Comparison of ENCODE assay signal across 14 cellular contexts in the genomic region with DNA sequence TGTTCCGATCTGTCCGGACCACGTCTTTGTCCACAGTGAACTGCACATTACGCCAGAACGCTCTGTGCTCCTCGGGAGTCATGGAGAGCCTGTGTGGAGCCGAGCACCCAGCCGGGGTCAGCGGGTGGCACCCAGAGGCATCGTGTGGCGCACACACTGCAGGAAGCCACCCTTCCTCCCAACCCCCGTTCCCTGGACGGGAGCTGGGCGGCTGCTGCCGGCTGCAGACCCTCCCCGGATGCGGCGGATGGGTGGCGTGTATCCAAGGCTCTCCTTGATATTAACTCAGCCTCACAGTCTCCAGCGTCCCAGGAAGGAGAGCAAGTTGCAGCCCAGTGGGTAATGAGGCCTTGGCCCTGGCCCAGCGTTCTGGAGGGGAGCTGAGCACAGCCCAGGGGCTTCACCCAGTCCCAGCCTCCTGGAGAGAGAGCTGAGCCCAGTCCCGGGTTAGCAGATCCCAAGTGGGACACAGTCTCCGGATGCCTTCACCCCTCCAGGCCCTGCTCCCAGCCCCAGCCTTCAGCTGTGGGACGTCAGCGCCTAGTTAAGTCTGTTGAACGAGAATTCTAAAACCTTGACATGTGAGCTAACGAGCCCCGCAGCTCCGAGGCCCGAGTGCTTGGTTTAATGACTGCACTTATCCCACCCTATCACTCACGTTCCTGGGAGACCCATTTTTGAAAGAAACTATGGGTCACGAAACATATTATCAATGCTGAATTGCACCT.
DNase-seq lines count a peak whose midpoint lies in the region; ATAC-seq and TF ChIP-seq lines count a peak whose summit lies in the region.
"Had no signal": no experiment of that assay in that cellular context is flagged by ENCODE, and none has a peak within 500 bp of the region (broad histone marks: within the 10 kb centered on the region; RNA-seq: fewer than 3 reads in every experiment).

No MANE protein-coding gene starts in this region.

- ATAC-seq in left cardiac atrium (no peak), Right ventricle myocardium superior (ENCODE audit: poor library complexity) (no peak), left lobe of liver (no peak), GM19035 (IDR thresholded peaks at IDR 0.05; ENCODE audit: unreplicated experiment) (no peak)
- ATAC-seq: activated CD8-positive, alpha-beta T cell treated with anti-CD3 and anti-CD28 coated beads for 36 hours had no signal

- DNase-seq in left cardiac atrium (peak; percentile 14), Right ventricle myocardium superior (no peak), astrocyte of the spinal cord (ENCODE audit: low read depth, low spot score) (peak; percentile 20), left lobe of liver (ENCODE audit: low spot score) (peak; percentile 41), type B pancreatic cell (ENCODE audit: extremely low spot score, unreplicated experiment) (peak; percentile 66), medulla oblongata (ENCODE audit: extremely low spot score) (no peak), Ammon's horn (ENCODE audit: low spot score) (no peak)
- DNase-seq: activated CD8-positive, alpha-beta T cell treated with anti-CD3 and anti-CD28 coated beads for 36 hours; IMR-90; NK-92 treated with Interleukin-12 subunit alpha and Interleukin-12 subunit beta, amount 100 ng/mL, for 24 hours had no signal

- no peak for TF ChIP-seq CTCF in astrocyte of the spinal cord (IDR thresholded peaks at IDR 0.05; ENCODE audit: low read depth, low read length)
- no peak for TF ChIP-seq CTCF in type B pancreatic cell (conservative IDR thresholded peaks at IDR 0.05)

- no peaks in the 10 kb centered on the region for H3K9me3 Mint-ChIP-seq in type B pancreatic cell
- H3K9me3 Mint-ChIP-seq: activated CD8-positive, alpha-beta T cell treated with anti-CD3 and anti-CD28 coated beads for 36 hours had no signal

- H3K4me3 ChIP-seq in astrocyte of the spinal cord (ENCODE audit: low read depth, low read length), result no peak overlapping the region
- H3K4me3 ChIP-seq: hepatocyte, lung, upper lobe of left lung had no signal

- in situ Hi-C loops in astrocyte of the spinal cord (cut with HindIII; ENCODE audit: low sequenced_read_pairs), result no loop called here

- peak overlapping the region; percentile 77 for H3K4me3 Mint-ChIP-seq in type B pancreatic cell
- H3K4me3 Mint-ChIP-seq: activated CD8-positive, alpha-beta T cell treated with anti-CD3 and anti-CD28 coated beads for 36 hours had no signal

- intact Hi-C loops in left cardiac atrium (cut with DNase I) (no loop called here), Right ventricle myocardium superior (cut with DNase I) (no loop called here)

- H3K27ac Mint-ChIP-seq in type B pancreatic cell, result peak overlapping the region; percentile 35
- H3K27ac Mint-ChIP-seq: activated CD8-positive, alpha-beta T cell treated with anti-CD3 and anti-CD28 coated beads for 36 hours had no signal

- peaks cover 3% of the 10 kb centered on the region for H3K36me3 Mint-ChIP-seq in type B pancreatic cell

- peaks cover 40% of the 10 kb centered on the region for H3K4me1 Mint-ChIP-seq in type B pancreatic cell (ENCODE audit: unreplicated experiment)

- no peaks in the 10 kb centered on the region for H3K27me3 Mint-ChIP-seq in type B pancreatic cell
- H3K27me3 Mint-ChIP-seq: activated CD8-positive, alpha-beta T cell treated with anti-CD3 and anti-CD28 coated beads for 36 hours had no signal

Comparison
In these comparisons a context has a peak if more than half of its experiments do, and no peak if none do; other contexts are left out.
1. DNase-seq: peak in left cardiac atrium (single experiment), astrocyte of the spinal cord (single experiment), left lobe of liver (single experiment) and type B pancreatic cell (single experiment); none in Right ventricle myocardium superior (single experiment), medulla oblongata (single experiment) and Ammon's horn (single experiment).